ENCODE assay signal across 8 cellular contexts in the genomic region with DNA sequence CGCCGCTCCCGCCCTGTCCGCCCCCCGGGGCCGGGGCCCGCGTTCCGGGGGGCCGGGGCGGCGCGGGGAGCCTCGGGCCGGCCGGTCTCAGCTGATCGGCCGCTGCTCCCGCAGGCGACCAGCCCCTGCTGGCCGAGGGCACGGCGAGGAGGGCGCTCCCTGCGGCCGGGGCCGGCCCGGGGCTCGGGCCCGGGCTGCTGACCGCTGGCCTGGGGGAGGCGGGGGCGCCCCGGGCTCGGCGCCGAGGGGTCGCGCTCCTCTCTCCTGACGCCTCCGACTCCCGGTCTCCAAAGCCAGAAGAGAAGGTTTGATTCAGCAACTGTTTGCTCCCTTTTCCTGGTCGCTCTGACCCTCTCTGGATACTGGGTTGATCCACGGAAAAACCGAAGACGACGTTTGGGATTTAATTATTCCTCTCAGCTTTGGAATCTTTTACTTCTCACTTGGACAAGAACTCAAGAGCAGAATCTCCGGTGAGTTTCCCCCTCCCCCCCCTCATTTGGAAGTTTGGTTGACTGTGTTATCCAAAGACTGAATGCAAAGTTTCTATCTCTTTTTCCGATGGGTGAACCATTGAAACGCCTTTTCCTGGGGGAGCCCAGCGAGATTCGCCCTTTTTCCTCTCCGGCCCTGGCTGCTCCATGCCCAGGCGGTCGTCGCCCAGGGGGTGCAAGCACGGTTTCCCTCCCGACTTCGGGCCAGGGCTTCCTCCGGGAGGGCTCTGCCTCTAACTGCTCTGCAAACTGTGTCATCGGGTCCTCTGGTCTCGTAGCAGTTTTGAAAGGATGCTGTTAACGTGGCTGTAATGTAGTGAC. TPM values are rescaled to one million over a fixed set of nuclear protein-coding genes. Genes with fewer than 3 reads are reported as not detected.
A peak's percentile ranks its signal among the peaks of the same experiment; 100 is the strongest.
DNase-seq lines count a peak whose midpoint lies in the region; ATAC-seq and TF ChIP-seq lines count a peak whose summit lies in the region.

No MANE protein-coding gene starts in this region.

- H3K4me3 Mint-ChIP-seq in activated T-helper 2 cell treated with anti-CD3 and anti-CD28 coated beads, Interferon-gamma antibody, Interleukin-2, Interleukin-4, amounts not matched to agents 10 μg/mL and 5 μg/mL and 100 μg/mL, durations not matched to agents 14 hours and 24 hours and 36 hours (ENCODE audit: low read depth), result peak overlapping the region; percentile 99

- H3K36me3 ChIP-seq in MG63, result peaks cover 28% of the 10 kb centered on the region
- no peaks in the 10 kb centered on the region for H3K36me3 ChIP-seq in ovary

- WGBS in ovary, 3 donors, result 0% methylated on average over 42 to 63 of the region's 63 CpGs

- peak; percentile 20 for DNase-seq in NCI-H1092 treated with DMSO at 0.1 percent for 48 hours (lab: John Stamatoyannopoulos, UW)
- DNase-seq in NCI-H1092 (lab: John Stamatoyannopoulos, UW), result no peak
- peak; percentile 27 for DNase-seq in MG63
- DNase-seq in activated T-helper 2 cell treated with anti-CD3 and anti-CD28 coated beads, Interferon-gamma antibody, Interleukin-2, Interleukin-4, amounts not matched to agents 10 μg/mL and 5 μg/mL and 100 μg/mL, durations not matched to agents 14 hours and 24 hours and 36 hours (ENCODE audit: low spot score), result peak; percentile 22
- DNase-seq in glomerular visceral epithelial cell (ENCODE audit: extremely low spot score), result peak; percentile 28
- DNase-seq in ovary, result peak; percentile 17 to 51 (median 34)
- no peak for DNase-seq in NCI-H1436 treated with DMSO at 0.1 percent for 48 hours (lab: John Stamatoyannopoulos, UW)

- no peaks in the 10 kb centered on the region for H3K9me3 Mint-ChIP-seq in activated T-helper 2 cell treated with anti-CD3 and anti-CD28 coated beads, Interferon-gamma antibody, Interleukin-2, Interleukin-4, amounts not matched to agents 10 μg/mL and 5 μg/mL and 100 μg/mL, durations not matched to agents 14 hours and 24 hours and 36 hours

- TF ChIP-seq EP300 in ovary (IDR thresholded peaks at IDR 0.05), result no peak

- TF ChIP-seq POLR2A in ovary (IDR thresholded peaks at IDR 0.05), result no peak

- no peak for TF ChIP-seq CTCF in ovary (IDR thresholded peaks at IDR 0.05)

- peak; percentile 6 for ATAC-seq in GM21737 (IDR thresholded peaks at IDR 0.05; ENCODE audit: unreplicated experiment)

- H3K4me3 ChIP-seq in MG63, result peak overlapping the region; percentile 96
- H3K4me3 ChIP-seq in ovary, result peak overlapping the region; percentile 98

- H3K4me1 ChIP-seq in ovary (ENCODE audit: insufficient read depth), result peaks cover 3% of the 10 kb centered on the region

- peaks cover 37% of the 10 kb centered on the region for H3K36me3 Mint-ChIP-seq in activated T-helper 2 cell treated with anti-CD3 and anti-CD28 coated beads, Interferon-gamma antibody, Interleukin-2, Interleukin-4, amounts not matched to agents 10 μg/mL and 5 μg/mL and 100 μg/mL, durations not matched to agents 14 hours and 24 hours and 36 hours (ENCODE audit: low read depth)

- H3K27me3 ChIP-seq in MG63 (no peaks in the 10 kb centered on the region), ovary (no peaks in the 10 kb centered on the region)

- intact Hi-C loops in activated T-helper 2 cell treated with anti-CD3 and anti-CD28 coated beads, Interferon-gamma antibody, Interleukin-2, Interleukin-4, amounts not matched to agents 10 μg/mL and 5 μg/mL and 100 μg/mL, durations not matched to agents 14 hours and 24 hours and 36 hours (cut with micrococcal nuclease), result loop anchor here (2.0 to 10.0 kb wide), 4 partner anchors 43 to 505 kb away; a partner anchor contains a TSS
- intact Hi-C loops in ovary (cut with DNase I), result loop anchor here in 2 of 4 donors (5.0 to 10.0 kb wide), 2 partner anchors 48 to 1235 kb away; a partner anchor contains a TSS

- peak overlapping the region; percentile 97 to 98 for H3K27ac ChIP-seq in ovary

- H3K27me3 Mint-ChIP-seq in activated T-helper 2 cell treated with anti-CD3 and anti-CD28 coated beads, Interferon-gamma antibody, Interleukin-2, Interleukin-4, amounts not matched to agents 10 μg/mL and 5 μg/mL and 100 μg/mL, durations not matched to agents 14 hours and 24 hours and 36 hours (ENCODE audit: low read depth), result no peaks in the 10 kb centered on the region

- H3K4me1 Mint-ChIP-seq in activated T-helper 2 cell treated with anti-CD3 and anti-CD28 coated beads, Interferon-gamma antibody, Interleukin-2, Interleukin-4, amounts not matched to agents 10 μg/mL and 5 μg/mL and 100 μg/mL, durations not matched to agents 14 hours and 24 hours and 36 hours (ENCODE audit: low read depth), result peaks cover 17% of the 10 kb centered on the region

- H3K9me3 ChIP-seq in MG63 (no peaks in the 10 kb centered on the region), ovary (no peaks in the 10 kb centered on the region)

- H3K27ac Mint-ChIP-seq in activated T-helper 2 cell treated with anti-CD3 and anti-CD28 coated beads, Interferon-gamma antibody, Interleukin-2, Interleukin-4, amounts not matched to agents 10 μg/mL and 5 μg/mL and 100 μg/mL, durations not matched to agents 14 hours and 24 hours and 36 hours, result peak overlapping the region; percentile 93

RNA-seq across cellular contexts. Expression of a gene that starts 0.7 kb away (rescaled TPM):
- total RNA-seq in MG63 (2014; rRNA removed; shearing (Covaris generic); ENCODE audit: low replicate concordance), result 11.8 and 16.7 TPM in 2 replicates
- total RNA-seq in activated T-helper 2 cell treated with anti-CD3 and anti-CD28 coated beads, Interferon-gamma antibody, Interleukin-2, Interleukin-4, amounts not matched to agents 10 μg/mL and 5 μg/mL and 100 μg/mL, durations not matched to agents 14 hours and 24 hours and 36 hours, result 96.0 and 107 TPM in 2 replicates
- 10 to 100 TPM; 33.5 to 76.9 (median 59.9) TPM for total RNA-seq in ovary
- polyA plus RNA-seq in ovary, result 10 to 100 TPM; 34.1 to 53.0 TPM

Comparison
In these comparisons a context has a peak if more than half of its experiments do, and no peak if none do; other contexts are left out.
1. DNase-seq: peak in NCI-H1092 treated with DMSO at 0.1 percent for 48 hours (single experiment), MG63 (single experiment), activated T-helper 2 cell treated with anti-CD3 and anti-CD28 coated beads, Interferon-gamma antibody, Interleukin-2, Interleukin-4, amounts not matched to agents 10 μg/mL and 5 μg/mL and 100 μg/mL, durations not matched to agents 14 hours and 24 hours and 36 hours (single experiment), glomerular visceral epithelial cell (single experiment) and ovary (5 of 5); none in NCI-H1092 (single experiment) and NCI-H1436 treated with DMSO at 0.1 percent for 48 hours (single experiment).